ENCODE assay signal across 23 cellular contexts in genomic region chr11:43957571-43957970, GRCh38. TPM values are rescaled to one million over a fixed set of nuclear protein-coding genes. Genes with fewer than 3 reads are reported as not detected.
"Had no signal": no experiment of that assay in that cellular context is flagged by ENCODE, and none has a peak within 500 bp of the region (broad histone marks: within the 10 kb centered on the region; RNA-seq: fewer than 3 reads in every experiment).

No MANE protein-coding gene starts in this region.

- H3K36me3 ChIP-seq: SJSA1 had no signal

- H3K9me3 ChIP-seq: SJSA1, SK-N-SH had no signal

- ATAC-seq: HepG2 had no signal

- H3K4me3 ChIP-seq: SJSA1 had no signal

- FAIRE-seq: HepG2, RCC 7860 had no signal

- H3K27me3 ChIP-seq: SJSA1 had no signal

- DNase-seq: IMR-90, KBM-7, MV-4-11, NCI-H1048, NCI-H1105, NCI-H1417, NCI-H1436 treated with DMSO at 0.1 percent for 48 hours, NCI-H1694, NCI-H187 treated with DMSO at 0.1 percent for 48 hours, NCI-H2029 treated with DMSO at 0.1 percent for 48 hours, NCI-H2171 treated with DMSO at 0.1 percent for 48 hours, NCI-H524 treated with DMSO at 0.1 percent for 48 hours, NCI-H69, NCI-H774, Right ventricle myocardium superior, RPMI8226, SIG-M5, SK-N-SH had no signal

- H3K9ac ChIP-seq: SK-N-SH had no signal

- H3K4me2 ChIP-seq: SK-N-SH had no signal

- H3K27ac ChIP-seq: SJSA1 had no signal

RNA-seq across cellular contexts. Expression of gene C11orf96, which starts 15.1 kb away (rescaled TPM):
- total RNA-seq: HepG2, LHCN-M2, MCF 10A had no signal
